Comparison of ENCODE assay signal across 10 cellular contexts in genomic region chr4:139921551-139922184, GRCh38.
DNase-seq lines count a peak whose midpoint lies in the region; ATAC-seq and TF ChIP-seq lines count a peak whose summit lies in the region.
"Had no signal": no experiment of that assay in that cellular context is flagged by ENCODE, and none has a peak within 500 bp of the region (broad histone marks: within the 10 kb centered on the region; RNA-seq: fewer than 3 reads in every experiment).

No MANE protein-coding gene starts in this region.

- H3K36me3 Mint-ChIP-seq in endothelial cell (ENCODE audit: low read depth, unreplicated experiment) (no peaks in the 10 kb centered on the region), neural crest cell (ENCODE audit: low read depth) (peaks cover 1% of the 10 kb centered on the region)
- H3K36me3 Mint-ChIP-seq: CD4-positive, CD25-positive, alpha-beta regulatory T cell had no signal

- DNase-seq in DMS53 treated with DMSO at 0.1 percent for 48 hours (lab: John Stamatoyannopoulos, UW; ENCODE audit: unreplicated experiment), result peak; percentile 93
- peak; percentile 53 for DNase-seq in NCI-H2171 (lab: John Stamatoyannopoulos, UW)
- no peak for DNase-seq in endothelial cell (ENCODE audit: low spot score)
- no peak for DNase-seq in neural crest cell (ENCODE audit: low read depth, low spot score)
- no peak for DNase-seq in Kasumi-1 (lab: John Stamatoyannopoulos, UW)
- no peak for DNase-seq in CD1c-positive myeloid dendritic cell (ENCODE audit: extremely low spot score)
- DNase-seq: CD4-positive, CD25-positive, alpha-beta regulatory T cell; midbrain had no signal

- H3K27me3 Mint-ChIP-seq in endothelial cell (ENCODE audit: unreplicated experiment) (peaks cover 5% of the 10 kb centered on the region), neural crest cell (ENCODE audit: low read depth) (no peaks in the 10 kb centered on the region)

- ATAC-seq in HG02642 (IDR thresholded peaks at IDR 0.05; ENCODE audit: poor library complexity, unreplicated experiment) (no peak), HG03457 (IDR thresholded peaks at IDR 0.05; ENCODE audit: unreplicated experiment) (no peak)

- TF ChIP-seq CTCF in endothelial cell (IDR thresholded peaks at IDR 0.05; ENCODE audit: unreplicated experiment), result no peak
- TF ChIP-seq CTCF in neural crest cell (conservative IDR thresholded peaks at IDR 0.05), result no peak

- H3K27ac Mint-ChIP-seq in endothelial cell (ENCODE audit: unreplicated experiment) (peak overlapping the region; percentile 3), neural crest cell (ENCODE audit: unreplicated experiment) (peak overlapping the region; percentile 22)
- H3K27ac Mint-ChIP-seq: CD4-positive, CD25-positive, alpha-beta regulatory T cell had no signal

- no peaks in the 10 kb centered on the region for H3K9me3 Mint-ChIP-seq in endothelial cell (ENCODE audit: unreplicated experiment)
- H3K9me3 Mint-ChIP-seq in neural crest cell, result no peaks in the 10 kb centered on the region
- H3K9me3 Mint-ChIP-seq: CD4-positive, CD25-positive, alpha-beta regulatory T cell had no signal

- H3K4me3 Mint-ChIP-seq in endothelial cell (ENCODE audit: unreplicated experiment) (peak overlapping the region; percentile 71), neural crest cell (no peak overlapping the region)
- H3K4me3 Mint-ChIP-seq: CD4-positive, CD25-positive, alpha-beta regulatory T cell had no signal

- H3K4me1 Mint-ChIP-seq in endothelial cell (ENCODE audit: unreplicated experiment) (peaks cover 47% of the 10 kb centered on the region), neural crest cell (peaks cover 58% of the 10 kb centered on the region)
- H3K4me1 Mint-ChIP-seq: CD4-positive, CD25-positive, alpha-beta regulatory T cell had no signal

Comparison
In these comparisons a context has a peak if more than half of its experiments do, and no peak if none do; other contexts are left out.
1. DNase-seq: peak in DMS53 treated with DMSO at 0.1 percent for 48 hours (single experiment) and NCI-H2171 (single experiment); none in endothelial cell (single experiment), neural crest cell (single experiment), Kasumi-1 (0 of 2) and CD1c-positive myeloid dendritic cell (single experiment).